ENCODE assay signal across 8 cellular contexts in genomic region chr1:212608209-212608955, GRCh38. TPM values are rescaled to one million over a fixed set of nuclear protein-coding genes. Genes with fewer than 3 reads are reported as not detected.
A peak's percentile ranks its signal among the peaks of the same experiment; 100 is the strongest.
DNase-seq lines count a peak whose midpoint lies in the region; ATAC-seq and TF ChIP-seq lines count a peak whose summit lies in the region.

Gene ATF3 (plus strand): TSS chr1:212608761. CDS start chr1:212615022, 6,261 bp downstream.

- H3K4me3 ChIP-seq in adrenal gland = peak within 1 kb of the TSS; percentile 7 to 68 (median 34)
- peak within 1 kb of the TSS; percentile 40 to 73 (median 60) for H3K4me3 ChIP-seq in upper lobe of left lung

- TF ChIP-seq POLR2A in adrenal gland (IDR thresholded peaks at IDR 0.05) = peak; percentile 99
- peak; percentile 97 to 99 (median 98) for TF ChIP-seq POLR2A in upper lobe of left lung (IDR thresholded peaks at IDR 0.05)

- peak in 3 of 4 donors; percentile 20 to 93 (median 56) for TF ChIP-seq EP300 in upper lobe of left lung (IDR thresholded peaks at IDR 0.05)

- H3K4me1 ChIP-seq in adrenal gland (replicated peaks in 1 of 2) (peaks cover 14 to 31% of the 10 kb centered on the region in 2 donors), upper lobe of left lung (peaks cover 33 to 53% (median 37%) of the 10 kb centered on the region in 4 donors)

- ATAC-seq in HG02852 (IDR thresholded peaks at IDR 0.05; ENCODE audit: unreplicated experiment) = peak; percentile 70
- peak; percentile 94 to 95 for ATAC-seq in left cardiac atrium
- peak; percentile 94 to 98 for ATAC-seq in upper lobe of left lung (ENCODE audit: low FRiP score in 2 of 2)

- H3K36me3 ChIP-seq in adrenal gland (replicated peaks in 1 of 2) (no peaks in the 10 kb centered on the region), upper lobe of left lung (no peaks in the 10 kb centered on the region)

- intact Hi-C loops in adrenal gland (cut with DNase I) = loop anchor here in 1 of 2 donors (5.0 kb wide), 1 partner anchor 46 kb away; no protein-coding TSS in a partner anchor
- intact Hi-C loops in left cardiac atrium (cut with DNase I) = loop anchor here in 1 of 2 donors (5.0 kb wide), 1 partner anchor 131 kb away; no protein-coding TSS in a partner anchor
- intact Hi-C loops in posterior vena cava (cut with DNase I) = no loop called here

- DNase-seq in GM13977 (ENCODE audit: low spot score) (peak; percentile 96), NCI-H1436 treated with DMSO at 0.1 percent for 48 hours (lab: John Stamatoyannopoulos, UW) (peak; percentile 98), T-helper 1 cell (peak; percentile 66 to 97 (median 73)), adrenal gland (peak; percentile 99 to 100 (median 100)), left cardiac atrium (peak; percentile 100), posterior vena cava (ENCODE audit: low spot score) (peak; percentile 100), upper lobe of left lung (peak; percentile 98 to 100)

- peak within 1 kb of the TSS; percentile 55 to 98 (median 92) for H3K27ac ChIP-seq in adrenal gland
- peak within 1 kb of the TSS; percentile 95 to 99 (median 98) for H3K27ac ChIP-seq in upper lobe of left lung

- TF ChIP-seq CTCF in GM13977 (IDR thresholded peaks at IDR 0.05; ENCODE audit: extremely low read depth, insufficient read depth, missing control alignments) (no peak), adrenal gland (IDR thresholded peaks at IDR 0.05) (peak in 2 of 6 experiments; percentile 3 to 4), upper lobe of left lung (IDR thresholded peaks at IDR 0.05) (peak in 3 of 6 experiments; percentile 8 to 21 (median 16))

- in situ Hi-C loops in GM13977 (cut with MboI; ENCODE audit: low pct_unique_long_range_greater_than_20kb, low sequenced_read_pairs, unreplicated experiment) = no loop called here

- WGBS in adrenal gland, 4 donors = 0 to 1% (median 1%) methylated on average over 34 to 65 of the region's 65 CpGs
- 0 to 4% methylated on average over 11 to 26 of the region's 65 CpGs for WGBS in upper lobe of left lung, 2 donors

- H3K27me3 ChIP-seq in adrenal gland (peaks cover 16% of the 10 kb centered on the region), upper lobe of left lung (peaks cover 0 to 7% (median 2%) of the 10 kb centered on the region in 4 donors)

- H3K9me3 ChIP-seq in adrenal gland (replicated peaks in 1 of 3) (no peaks in the 10 kb centered on the region), upper lobe of left lung (no peaks in the 10 kb centered on the region)

RNA-seq across cellular contexts. Expression of gene ATF3, which starts in this region (rescaled TPM):
- total RNA-seq in adrenal gland = 10 to 100 TPM in 3 of 8 donors, 1 to 10 TPM in 5; 3.6 to 13.4 (median 8.1) TPM
- 10 to 100 TPM; 13.4 to 19.7 (median 14.5) TPM for polyA plus RNA-seq in adrenal gland
- total RNA-seq in left cardiac atrium = 10 to 100 TPM; 19.2 to 30.7 TPM
- 100 to 1,000 TPM in 1 of 2 donors, 10 to 100 TPM in 1; 43.4 to 193 TPM for total RNA-seq in posterior vena cava
- total RNA-seq in upper lobe of left lung = 10 to 100 TPM in 5 of 6 donors, 1 to 10 TPM in 1; 7.3 to 69.3 (median 21.2) TPM

Comparison
In these comparisons a context has a peak if more than half of its experiments do, and no peak if none do; other contexts are left out.
1. Peak in every context shown above with its lines: DNase-seq, ATAC-seq, H3K4me3 ChIP-seq and H3K27ac ChIP-seq.